Comparison of ENCODE assay signal across 28 cellular contexts in the genomic region with DNA sequence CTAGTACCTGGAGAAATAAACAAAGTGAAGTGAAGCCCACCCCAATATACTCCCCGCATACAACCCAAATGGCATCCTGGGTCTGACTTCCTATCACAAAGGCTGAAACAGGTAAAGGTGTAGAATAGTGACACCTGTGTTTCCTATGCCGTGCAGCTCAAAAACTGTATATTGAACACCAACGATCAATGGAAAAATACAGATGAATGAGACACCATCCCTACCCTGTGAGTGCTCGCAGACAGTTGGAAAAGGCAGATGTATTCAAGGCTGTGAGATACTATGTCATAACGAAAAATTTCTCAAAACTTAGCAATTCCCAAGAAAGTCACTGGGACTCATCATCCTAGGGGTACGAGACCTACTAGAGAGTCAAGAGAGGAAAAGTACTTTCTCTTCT.
DNase-seq lines count a peak whose midpoint lies in the region; ATAC-seq, FAIRE-seq and TF ChIP-seq lines count a peak whose summit lies in the region.
"Had no signal": no experiment of that assay in that cellular context is flagged by ENCODE, and none has a peak within 500 bp of the region (broad histone marks: within the 10 kb centered on the region; RNA-seq: fewer than 3 reads in every experiment).

No MANE protein-coding gene starts in this region.

- no peak overlapping the region for H2AFZ ChIP-seq in keratinocyte (ENCODE audit: control insufficient read depth, low read length)

- H3K27me3 Mint-ChIP-seq in T-helper 2 cell treated with Interferon-gamma antibody and Interleukin-4, amounts not matched to agents 5 μg/mL and 100 μg/mL, for 36 hours (ENCODE audit: low read depth): peaks cover 50% of the 10 kb centered on the region
- H3K27me3 Mint-ChIP-seq in activated T-helper 17 cell treated with anti-CD3 and anti-CD28 coated beads, Interleukin-2, amount 50 U/mL, for 72 hours: peaks cover 18% of the 10 kb centered on the region
- H3K27me3 Mint-ChIP-seq: activated naive CD4-positive, alpha-beta T cell treated with anti-CD3 and anti-CD28 coated beads, Interleukin-2, amount 50 U/mL, for 24 hours had no signal

- FAIRE-seq in keratinocyte (lab: Jason Lieb, UNC): no peak
- FAIRE-seq: GM12891, HTR-8/SVneo had no signal

- no peak for DNase-seq in T-helper 2 cell treated with Interferon-gamma antibody and Interleukin-4, amounts not matched to agents 5 μg/mL and 100 μg/mL, for 36 hours (ENCODE audit: low spot score)
- DNase-seq in T-helper 2 cell: no peak
- peak; percentile 16 for DNase-seq in Ammon's horn (ENCODE audit: low spot score)
- no peak for DNase-seq in keratinocyte (ENCODE audit: low read depth, low spot score)
- DNase-seq in NCI-H510A treated with DMSO at 0.1 percent for 48 hours (lab: John Stamatoyannopoulos, UW): no peak
- DNase-seq in NCI-H345 (lab: John Stamatoyannopoulos, UW): no peak
- DNase-seq: C1 segment of cervical spinal cord; central memory CD4-positive, alpha-beta T cell; COR-L47; erythroblast; NCI-H1048; NCI-H1694 treated with DMSO at 0.1 percent for 48 hours; psoas muscle; stimulated activated CD4-positive, alpha-beta T cell treated with anti-CD3 and anti-CD28 coated beads, Interleukin-12 subunit alpha, Interleukin-12 subunit beta, amount 100 ng/mL, for 4 hours; testis had no signal

- no peak overlapping the region for H3K27ac Mint-ChIP-seq in T-helper 2 cell treated with Interferon-gamma antibody and Interleukin-4, amounts not matched to agents 5 μg/mL and 100 μg/mL, for 36 hours
- H3K27ac Mint-ChIP-seq in activated T-helper 17 cell treated with anti-CD3 and anti-CD28 coated beads, Interleukin-2, amount 50 U/mL, for 72 hours: peak overlapping the region; percentile 90
- H3K27ac Mint-ChIP-seq: activated naive CD4-positive, alpha-beta T cell treated with anti-CD3 and anti-CD28 coated beads, Interleukin-2, amount 50 U/mL, for 24 hours; nephron had no signal

- no peaks in the 10 kb centered on the region for H3K9me3 ChIP-seq in keratinocyte (ENCODE audit: control insufficient read depth, low read depth, low read length)
- H3K9me3 ChIP-seq: ascending aorta, psoas muscle, SJSA1, testis had no signal

- TF ChIP-seq CTCF in keratinocyte (optimal IDR thresholded peaks at IDR 0.05 in 1 of 3, IDR thresholded peaks at IDR 0.05 in 1 of 3, conservative IDR thresholded peaks at IDR 0.05 in 1 of 3; ENCODE audit: extremely low read depth in 1 of 3, insufficient read depth in 2 of 3, low read length in 3 of 3): no peak

- peak overlapping the region; percentile 43 for H3K4me2 ChIP-seq in keratinocyte (ENCODE audit: control insufficient read depth, extremely low read depth, insufficient read depth, low read depth, low read length)

- H3K27ac ChIP-seq in keratinocyte (ENCODE audit: control insufficient read depth, insufficient read depth, low read length): peak overlapping the region; percentile 42
- H3K27ac ChIP-seq: 22Rv1, ascending aorta, psoas muscle, RWPE1, SJSA1, testis had no signal

- peak; percentile 52 for ATAC-seq in activated T-helper 17 cell treated with anti-CD3 and anti-CD28 coated beads, Interleukin-2, amount 50 U/mL, for 72 hours (replicated peaks)
- ATAC-seq in GM18870 (IDR thresholded peaks at IDR 0.05; ENCODE audit: unreplicated experiment): no peak
- ATAC-seq: HCT116, left lobe of liver, psoas muscle, sciatic nerve had no signal

- H4K20me1 ChIP-seq in keratinocyte (ENCODE audit: control insufficient read depth, extremely low read depth, insufficient read depth, low read length): no peaks in the 10 kb centered on the region

- H3K4me1 Mint-ChIP-seq in T-helper 2 cell treated with Interferon-gamma antibody and Interleukin-4, amounts not matched to agents 5 μg/mL and 100 μg/mL, for 36 hours (ENCODE audit: low read depth): peaks cover 23% of the 10 kb centered on the region
- H3K4me1 Mint-ChIP-seq in activated T-helper 17 cell treated with anti-CD3 and anti-CD28 coated beads, Interleukin-2, amount 50 U/mL, for 72 hours: peaks cover 28% of the 10 kb centered on the region
- H3K4me1 Mint-ChIP-seq: nephron had no signal

- no peaks in the 10 kb centered on the region for H3K79me2 ChIP-seq in keratinocyte (ENCODE audit: control insufficient read depth, insufficient read depth, low read length)

- no peaks in the 10 kb centered on the region for H3K27me3 ChIP-seq in keratinocyte (ENCODE audit: control insufficient read depth, extremely low read depth, insufficient read depth, low read length)
- H3K27me3 ChIP-seq: ascending aorta, SJSA1, testis had no signal

- H3K4me3 Mint-ChIP-seq in T-helper 2 cell treated with Interferon-gamma antibody and Interleukin-4, amounts not matched to agents 5 μg/mL and 100 μg/mL, for 36 hours: peak overlapping the region; percentile 35
- peak overlapping the region; percentile 76 for H3K4me3 Mint-ChIP-seq in activated T-helper 17 cell treated with anti-CD3 and anti-CD28 coated beads, Interleukin-2, amount 50 U/mL, for 72 hours
- H3K4me3 Mint-ChIP-seq: activated naive CD4-positive, alpha-beta T cell treated with anti-CD3 and anti-CD28 coated beads, Interleukin-2, amount 50 U/mL, for 24 hours; nephron had no signal

- H3K36me3 Mint-ChIP-seq in T-helper 2 cell treated with Interferon-gamma antibody and Interleukin-4, amounts not matched to agents 5 μg/mL and 100 μg/mL, for 36 hours (ENCODE audit: low read depth): no peaks in the 10 kb centered on the region
- H3K36me3 Mint-ChIP-seq in activated T-helper 17 cell treated with anti-CD3 and anti-CD28 coated beads, Interleukin-2, amount 50 U/mL, for 72 hours (ENCODE audit: low read depth): no peaks in the 10 kb centered on the region
- H3K36me3 Mint-ChIP-seq: activated naive CD4-positive, alpha-beta T cell treated with anti-CD3 and anti-CD28 coated beads, Interleukin-2, amount 50 U/mL, for 24 hours had no signal

- no peaks in the 10 kb centered on the region for H3K9me3 Mint-ChIP-seq in T-helper 2 cell treated with Interferon-gamma antibody and Interleukin-4, amounts not matched to agents 5 μg/mL and 100 μg/mL, for 36 hours
- H3K9me3 Mint-ChIP-seq in activated T-helper 17 cell treated with anti-CD3 and anti-CD28 coated beads, Interleukin-2, amount 50 U/mL, for 72 hours: no peaks in the 10 kb centered on the region
- H3K9me3 Mint-ChIP-seq: nephron had no signal

- peaks cover 14% of the 10 kb centered on the region for H3K4me1 ChIP-seq in keratinocyte (ENCODE audit: control insufficient read depth, extremely low read depth, insufficient read depth, low read length)
- H3K4me1 ChIP-seq: ascending aorta, psoas muscle, testis had no signal

- no peaks in the 10 kb centered on the region for H3K36me3 ChIP-seq in keratinocyte (ENCODE audit: control insufficient read depth in 2 of 2, extremely low read depth in 1 of 2, insufficient read depth in 2 of 2, low read length in 2 of 2)
- H3K36me3 ChIP-seq: ascending aorta, SJSA1 had no signal

- dilution Hi-C loops in keratinocyte (cut with MboI; ENCODE audit: extremely low pct_ligation_motif_present, low sequenced_read_pairs): no loop called here

- H3K4me3 ChIP-seq in keratinocyte (ENCODE audit: control insufficient read depth in 2 of 3, extremely low read depth in 1 of 3, insufficient read depth in 2 of 3, low read depth in 1 of 3, low read length in 3 of 3): no peak overlapping the region
- H3K4me3 ChIP-seq: ascending aorta, psoas muscle, SJSA1, testis had no signal

- no peaks in the 10 kb centered on the region for H3K9me1 ChIP-seq in keratinocyte (ENCODE audit: control insufficient read depth, extremely low read depth, insufficient read depth, low read length)

- H3K9ac ChIP-seq in keratinocyte (ENCODE audit: control insufficient read depth, extremely low read depth, insufficient read depth, low read length): no peak overlapping the region
